In genomic region chr9:111148994-111149759, GRCh38 we compare ENCODE assay signal across 11 cellular contexts.
DNase-seq lines count a peak whose midpoint lies in the region; ATAC-seq and TF ChIP-seq lines count a peak whose summit lies in the region.
"Had no signal": no experiment of that assay in that cellular context is flagged by ENCODE, and none has a peak within 500 bp of the region (broad histone marks: within the 10 kb centered on the region; RNA-seq: fewer than 3 reads in every experiment).

No MANE protein-coding gene starts in this region.

- intact Hi-C loops in heart right ventricle (cut with DNase I) = no loop called here

- no peaks in the 10 kb centered on the region for H3K36me3 ChIP-seq in heart right ventricle
- H3K36me3 ChIP-seq: ovary had no signal

- DNase-seq in RKO (ENCODE audit: low spot score) (peak; percentile 16), heart right ventricle (peak in 1 of 2 donors; percentile 15), HCEC 1CT (no peak), activated T-cell treated with anti-CD3 and anti-CD28 coated beads for 4 hours (no peak)
- no peak for DNase-seq in activated effector memory CD4-positive, alpha-beta T cell treated with Interleukin-2 at 50 U/mL for 16 hours
- DNase-seq: NCI-H2171, ovary had no signal

- peak; percentile 46 for ATAC-seq in GM21619 (IDR thresholded peaks at IDR 0.05; ENCODE audit: unreplicated experiment)
- ATAC-seq in heart right ventricle = peak in 6 of 8 donors; percentile 42 to 81 (median 46)
- ATAC-seq in HG03196 (IDR thresholded peaks at IDR 0.05; ENCODE audit: unreplicated experiment) = no peak

- no peak overlapping the region for H3K4me3 ChIP-seq in heart right ventricle
- H3K4me3 ChIP-seq: ovary had no signal

- TF ChIP-seq CTCF in C4-2B (conservative IDR thresholded peaks at IDR 0.05) (peak; percentile 22), heart right ventricle (IDR thresholded peaks at IDR 0.05) (no peak)

- H3K27ac ChIP-seq in C4-2B = no peak overlapping the region
- peak overlapping the region in 2 of 10 donors; percentile 11 to 37 for H3K27ac ChIP-seq in heart right ventricle
- H3K27ac ChIP-seq: ovary had no signal

- no peaks in the 10 kb centered on the region for H3K9me3 ChIP-seq in heart right ventricle
- H3K9me3 ChIP-seq: Caco-2, ovary had no signal

- WGBS in heart right ventricle, 2 donors = 85 to 93% methylated on average over 5 of the region's 5 CpGs

- H3K4me1 ChIP-seq in heart right ventricle = peaks cover 0 to 26% (median 0%) of the 10 kb centered on the region in 9 donors
- H3K4me1 ChIP-seq: Caco-2 had no signal

- no peaks in the 10 kb centered on the region for H3K27me3 ChIP-seq in heart right ventricle
- H3K27me3 ChIP-seq: ovary had no signal
